8 cellular contexts compared by ENCODE assay signal in the genomic region with DNA sequence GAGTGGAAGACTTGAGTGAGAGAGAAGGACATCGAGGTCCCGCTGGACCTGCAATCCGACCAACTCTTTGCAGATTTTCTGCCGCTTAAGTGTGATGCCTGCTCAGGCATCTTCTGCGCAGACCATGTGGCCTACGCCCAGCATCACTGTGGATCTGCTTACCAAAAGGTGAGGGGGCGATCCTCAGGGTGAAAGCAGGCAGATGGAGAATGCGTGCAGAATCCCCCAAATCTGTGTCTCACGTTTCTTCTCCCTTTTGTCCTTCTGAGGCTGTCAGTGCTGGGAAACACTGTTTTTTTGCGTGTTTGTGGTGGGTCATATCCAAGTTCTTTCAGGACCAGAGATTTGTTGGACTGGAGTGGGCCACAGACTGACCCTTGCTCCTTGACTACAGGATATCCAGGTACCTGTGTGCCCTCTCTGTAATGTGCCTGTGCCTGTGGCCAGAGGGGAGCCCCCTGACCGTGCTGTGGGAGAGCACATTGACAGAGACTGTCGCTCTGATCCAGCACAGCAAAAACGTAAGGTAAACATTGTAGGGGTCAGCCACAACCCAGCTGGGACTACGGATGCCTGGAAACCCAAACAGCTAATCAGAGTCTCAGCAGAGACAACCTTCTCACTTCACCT. TPM values are rescaled to one million over a fixed set of nuclear protein-coding genes. Genes with fewer than 3 reads are reported as not detected.
DNase-seq lines count a peak whose midpoint lies in the region; ATAC-seq and TF ChIP-seq lines count a peak whose summit lies in the region.

No MANE protein-coding gene starts in this region.

- H2AFZ ChIP-seq in osteoblast (ENCODE audit: low read length) = peak overlapping the region; percentile 7

- H3K4me3 Mint-ChIP-seq in CD8-positive, alpha-beta memory T cell = peak overlapping the region; percentile 88 to 97 (median 94)

- no peak for DNase-seq in CD8-positive, alpha-beta memory T cell
- DNase-seq in RWPE2 (ENCODE audit: low spot score) = no peak
- DNase-seq in osteoblast (ENCODE audit: insufficient read length, low spot score, missing footprints) = peak; percentile 58
- DNase-seq in NCI-H2227 treated with DMSO at 0.1 percent for 48 hours (lab: John Stamatoyannopoulos, UW) = no peak
- DNase-seq in COLO829 (ENCODE audit: low spot score) = no peak

- no peaks in the 10 kb centered on the region for H4K20me1 ChIP-seq in osteoblast (ENCODE audit: insufficient read depth, low read length)

- H3K79me2 ChIP-seq in osteoblast (ENCODE audit: insufficient read depth, low read length) = peaks cover 3% of the 10 kb centered on the region

- peak overlapping the region; percentile 85 for H3K27ac ChIP-seq in CD8-positive, alpha-beta memory T cell (ENCODE audit: low read depth, low read length)
- peak overlapping the region; percentile 58 for H3K27ac ChIP-seq in RWPE2 (ENCODE audit: poor library complexity, severe bottlenecking)
- H3K27ac ChIP-seq in esophagus (ENCODE audit: low read depth in 2 of 2, low read length in 1 of 2) = peak overlapping the region; percentile 98
- peak overlapping the region; percentile 37 for H3K27ac ChIP-seq in osteoblast (ENCODE audit: low read depth, low read length)

- H3K9me3 ChIP-seq in CD8-positive, alpha-beta memory T cell (ENCODE audit: low read length) = no peaks in the 10 kb centered on the region
- no peaks in the 10 kb centered on the region for H3K9me3 ChIP-seq in RWPE2 (ENCODE audit: severe bottlenecking)
- H3K9me3 ChIP-seq in esophagus (ENCODE audit: control insufficient read depth in 2 of 2, insufficient read depth in 1 of 2, low read depth in 1 of 2, low read length in 1 of 2) = no peaks in the 10 kb centered on the region
- H3K9me3 ChIP-seq in osteoblast (ENCODE audit: low read depth, low read length) = no peaks in the 10 kb centered on the region

- H3K4me1 ChIP-seq in CD8-positive, alpha-beta memory T cell (ENCODE audit: insufficient read depth, low read length) = peaks cover 29% of the 10 kb centered on the region
- H3K4me1 ChIP-seq in RWPE2 (ENCODE audit: insufficient read depth, poor library complexity, severe bottlenecking) = peaks cover 7% of the 10 kb centered on the region
- peaks cover 0 to 13% of the 10 kb centered on the region in 2 donors for H3K4me1 ChIP-seq in esophagus (ENCODE audit: control insufficient read depth in 2 of 2, insufficient read depth in 2 of 2, low read length in 1 of 2)
- peaks cover 18% of the 10 kb centered on the region for H3K4me1 ChIP-seq in osteoblast (ENCODE audit: insufficient read depth, low read length)

- H3K36me3 ChIP-seq in CD8-positive, alpha-beta memory T cell (ENCODE audit: insufficient read depth, low read length) = peaks cover 20% of the 10 kb centered on the region
- H3K36me3 ChIP-seq in RWPE2 (ENCODE audit: low read depth) (peaks cover 14% of the 10 kb centered on the region), esophagus (ENCODE audit: control insufficient read depth in 2 of 2, insufficient read depth in 2 of 2, low read length in 1 of 2) (peaks cover 5 to 30% of the 10 kb centered on the region in 2 donors), osteoblast (ENCODE audit: insufficient read depth, low read length) (peaks cover 35% of the 10 kb centered on the region)

- H3K27me3 ChIP-seq in CD8-positive, alpha-beta memory T cell (ENCODE audit: insufficient read depth, low read length, poor library complexity, severe bottlenecking) = no peaks in the 10 kb centered on the region
- H3K27me3 ChIP-seq in RWPE2 (ENCODE audit: insufficient read depth, poor library complexity, severe bottlenecking) (no peaks in the 10 kb centered on the region), esophagus (ENCODE audit: control insufficient read depth in 1 of 2, insufficient read depth in 2 of 2, low read length in 2 of 2) (no peaks in the 10 kb centered on the region), osteoblast (ENCODE audit: insufficient read depth, low read length) (no peaks in the 10 kb centered on the region)

- TF ChIP-seq CTCF in RWPE2 (IDR thresholded peaks at IDR 0.05; ENCODE audit: poor library complexity, severe bottlenecking) (no peak), osteoblast (IDR thresholded peaks at IDR 0.05; ENCODE audit: extremely low read depth, low read depth, low read length) (no peak)

- peak overlapping the region; percentile 74 to 97 (median 90) for H3K27ac Mint-ChIP-seq in CD8-positive, alpha-beta memory T cell

- ATAC-seq in RWPE2 (ENCODE audit: low read depth) (peak; percentile 1; the same call in 2 of the 3 replicates), HG02623 (IDR thresholded peaks at IDR 0.05; ENCODE audit: unreplicated experiment) (no peak), GM18520 (IDR thresholded peaks at IDR 0.05; ENCODE audit: unreplicated experiment) (no peak)

- H3K4me2 ChIP-seq in osteoblast (ENCODE audit: insufficient read depth, low read length) = peak overlapping the region; percentile 100

- H3K4me3 ChIP-seq in CD8-positive, alpha-beta memory T cell (ENCODE audit: low read length) = peak overlapping the region; percentile 81
- H3K4me3 ChIP-seq in RWPE2 (ENCODE audit: severe bottlenecking) (peak overlapping the region; percentile 43), esophagus (ENCODE audit: low read depth in 1 of 2, low read length in 2 of 2) (peak overlapping the region; percentile 71 to 75), osteoblast (ENCODE audit: insufficient read depth, low read length) (peak overlapping the region; percentile 80)

- CTCF ChIA-PET in CD8-positive, alpha-beta memory T cell (lab: Charles Lee) = interaction anchor here (0.9 to 7.1 kb wide), 8 partner anchors 11 to 87 kb away, joined by 3 to 110 read pairs (median 9); a partner anchor contains a TSS

- POLR2A ChIA-PET in CD8-positive, alpha-beta memory T cell (lab: Charles Lee) = interaction anchor here (0.8 to 3.9 kb wide), 12 partner anchors 22 to 315 kb away, joined by 3 to 88 read pairs (median 10); a partner anchor contains a TSS

- H3K9me3 Mint-ChIP-seq in CD8-positive, alpha-beta memory T cell = no peaks in the 10 kb centered on the region

- no peaks in the 10 kb centered on the region for H3K27me3 Mint-ChIP-seq in CD8-positive, alpha-beta memory T cell

- H3K36me3 Mint-ChIP-seq in CD8-positive, alpha-beta memory T cell = peaks cover 0 to 27% (median 1%) of the 10 kb centered on the region in 3 donors

- 15 to 23% methylated on average over 14 of the region's 14 CpGs for WGBS in esophagus, 2 donors

- peaks cover 32 to 53% (median 49%) of the 10 kb centered on the region in 3 donors for H3K4me1 Mint-ChIP-seq in CD8-positive, alpha-beta memory T cell

RNA-seq across cellular contexts. Expression of a gene that starts 0.8 kb away (rescaled TPM):
- 10 to 100 TPM; 32.4 to 36.8 TPM for total RNA-seq in CD8-positive, alpha-beta memory T cell
- polyA plus RNA-seq in CD8-positive, alpha-beta memory T cell = 86.0 TPM
- 10 to 100 TPM; 45.2 to 53.6 TPM for polyA plus RNA-seq in esophagus
- total RNA-seq in osteoblast = 25.0 and 26.5 TPM in 2 replicates

RNA-seq across cellular contexts. Expression of a gene that starts 11.4 kb away (rescaled TPM):
- 10 to 100 TPM; 22.1 to 22.8 TPM for total RNA-seq in CD8-positive, alpha-beta memory T cell
- polyA plus RNA-seq in CD8-positive, alpha-beta memory T cell = 2.1 TPM
- polyA plus RNA-seq in esophagus = 10 to 100 TPM; 24.5 to 45.2 TPM
- total RNA-seq in osteoblast = 26.2 and 28.2 TPM in 2 replicates

RNA-seq across cellular contexts. Expression of a gene that starts 22.1 kb away (rescaled TPM):
- 10 to 100 TPM; 46.1 to 52.9 TPM for total RNA-seq in CD8-positive, alpha-beta memory T cell
- 32.0 TPM for polyA plus RNA-seq in CD8-positive, alpha-beta memory T cell
- polyA plus RNA-seq in esophagus = 10 to 100 TPM; 20.8 to 28.4 TPM
- 56.0 and 60.8 TPM in 2 replicates for total RNA-seq in osteoblast

RNA-seq across cellular contexts. Expression of a gene that starts 22.2 kb away (rescaled TPM):
- 10 to 100 TPM; 72.4 to 76.0 TPM for total RNA-seq in CD8-positive, alpha-beta memory T cell
- polyA plus RNA-seq in CD8-positive, alpha-beta memory T cell = 32.5 TPM
- 10 to 100 TPM; 20.4 to 40.7 TPM for polyA plus RNA-seq in esophagus
- total RNA-seq in osteoblast = 35.1 TPM in 2 replicates

RNA-seq across cellular contexts. Expression of a gene that starts 29.3 kb away (rescaled TPM):
- 10 to 100 TPM; 67.6 to 76.1 TPM for total RNA-seq in CD8-positive, alpha-beta memory T cell
- polyA plus RNA-seq in CD8-positive, alpha-beta memory T cell = 65.9 TPM
- 10 to 100 TPM; 28.4 to 38.6 TPM for polyA plus RNA-seq in esophagus
- total RNA-seq in osteoblast = 109 and 121 TPM in 2 replicates

Comparison
In these comparisons a context has a peak if more than half of its experiments do, and no peak if none do; other contexts are left out.
1. H3K27ac ChIP-seq: peak in every context shown above with its lines; median percentile 98 in esophagus; 85 in CD8-positive, alpha-beta memory T cell; 58 in RWPE2; 37 in osteoblast.